In the genomic region with DNA sequence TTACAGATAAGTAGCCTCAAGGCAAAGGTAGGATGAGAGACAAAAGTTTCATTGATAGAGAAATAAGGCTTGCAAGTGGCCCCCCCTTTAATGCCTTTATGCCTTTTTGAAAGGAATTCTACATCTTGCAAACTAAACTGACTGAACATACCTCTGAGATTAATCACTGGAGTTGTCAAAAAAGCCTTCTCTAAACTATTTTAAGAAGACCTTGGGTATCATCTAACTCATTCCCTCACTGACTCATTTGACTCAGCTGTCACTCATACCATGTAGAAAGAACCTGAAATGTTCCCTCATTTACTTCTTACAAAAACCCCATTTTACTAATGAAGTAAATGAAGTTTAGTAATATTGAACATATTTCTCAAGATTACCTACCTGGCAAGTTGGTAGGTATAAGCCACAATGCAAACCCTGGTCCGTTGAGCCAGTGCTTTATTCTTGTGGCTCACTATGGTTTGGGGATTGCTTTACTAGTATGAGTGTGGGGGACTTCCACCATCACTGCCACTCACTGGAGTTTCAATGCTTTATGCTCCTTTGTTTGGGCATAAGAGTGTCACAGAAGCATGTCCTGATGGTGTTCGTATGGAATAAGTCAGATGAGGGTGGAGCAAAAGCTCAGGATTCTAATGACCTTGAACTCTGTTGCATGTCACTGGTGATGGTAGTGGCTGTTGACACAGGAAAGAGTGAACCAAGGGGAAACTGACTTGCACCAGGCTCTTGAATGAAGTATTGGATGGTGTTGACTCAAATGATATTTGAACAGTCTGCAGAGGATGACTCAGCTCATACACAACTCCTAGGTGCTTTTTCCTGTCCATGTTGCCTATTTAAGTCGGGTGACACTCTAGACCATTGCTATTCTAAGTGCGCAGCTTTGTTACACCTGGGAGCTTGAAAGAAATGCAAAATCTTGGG, we compare ENCODE assay signal across 8 cellular contexts.
DNase-seq lines count a peak whose midpoint lies in the region; ATAC-seq and TF ChIP-seq lines count a peak whose summit lies in the region.

No MANE protein-coding gene starts in this region.

- no peak overlapping the region for H3K4me3 ChIP-seq in brain microvascular endothelial cell (ENCODE audit: low read depth, low read length)
- H3K4me3 ChIP-seq in BE2C (ENCODE audit: low read depth, low read length) = no peak overlapping the region

- ATAC-seq in GM19372 (IDR thresholded peaks at IDR 0.05; ENCODE audit: low read depth, unreplicated experiment) (peak; percentile 60), HG03139 (IDR thresholded peaks at IDR 0.05; ENCODE audit: unreplicated experiment) (peak; percentile 67)

- H3K27me3 Mint-ChIP-seq in glutamatergic neuron (ENCODE audit: unreplicated experiment) = no peaks in the 10 kb centered on the region

- in situ Hi-C loops in brain microvascular endothelial cell (cut with HindIII; ENCODE audit: low pct_ligation_motif_present, low sequenced_read_pairs) = no loop called here

- H3K36me3 Mint-ChIP-seq in glutamatergic neuron (ENCODE audit: unreplicated experiment) = no peaks in the 10 kb centered on the region

- peaks cover 10% of the 10 kb centered on the region for H3K4me1 Mint-ChIP-seq in glutamatergic neuron (ENCODE audit: low read depth, unreplicated experiment)

- TF ChIP-seq CTCF in brain microvascular endothelial cell (IDR thresholded peaks at IDR 0.05; ENCODE audit: low read depth, low read length, missing control alignments) (no peak), glutamatergic neuron (IDR thresholded peaks at IDR 0.05; ENCODE audit: partially characterized antibody, unreplicated experiment) (no peak), BE2C (IDR thresholded peaks at IDR 0.05; ENCODE audit: low read depth, low read length) (no peak)

- no peak overlapping the region for H3K27ac ChIP-seq in brain microvascular endothelial cell

- DNase-seq in EL (peak; percentile 50), brain microvascular endothelial cell (peak; percentile 9), glutamatergic neuron (no peak), BE2C (no peak), SKM-1 treated with dmso at 0.1 percent for 144 hours (lab: John Stamatoyannopoulos, UW; ENCODE audit: unreplicated experiment) (no peak), NCI-H1930 (lab: John Stamatoyannopoulos, UW) (no peak)

- no peak overlapping the region for H3K27ac Mint-ChIP-seq in glutamatergic neuron (ENCODE audit: unreplicated experiment)

- H3K4me1 ChIP-seq in BE2C = no peaks in the 10 kb centered on the region

- H3K36me3 ChIP-seq in brain microvascular endothelial cell (replicated peaks) = no peaks in the 10 kb centered on the region
- no peaks in the 10 kb centered on the region for H3K36me3 ChIP-seq in BE2C

- H3K4me3 Mint-ChIP-seq in glutamatergic neuron (ENCODE audit: unreplicated experiment) = no peak overlapping the region

- no peaks in the 10 kb centered on the region for H3K9me3 Mint-ChIP-seq in glutamatergic neuron (ENCODE audit: unreplicated experiment)

- no peaks in the 10 kb centered on the region for H3K9me3 ChIP-seq in BE2C

- H3K27me3 ChIP-seq in brain microvascular endothelial cell (replicated peaks) = no peaks in the 10 kb centered on the region
- H3K27me3 ChIP-seq in BE2C = no peaks in the 10 kb centered on the region

Comparison
In these comparisons a context has a peak if more than half of its experiments do, and no peak if none do; other contexts are left out.
1. DNase-seq: peak in EL (single experiment) and brain microvascular endothelial cell (single experiment); none in glutamatergic neuron (single experiment), BE2C (single experiment), SKM-1 treated with dmso at 0.1 percent for 144 hours (single experiment) and NCI-H1930 (0 of 2).